In genomic region chr4:111040904-111041303, GRCh38 we compare ENCODE assay signal across 20 cellular contexts.
DNase-seq lines count a peak whose midpoint lies in the region; ATAC-seq and TF ChIP-seq lines count a peak whose summit lies in the region.
"Had no signal": no experiment of that assay in that cellular context is flagged by ENCODE, and none has a peak within 500 bp of the region (broad histone marks: within the 10 kb centered on the region; RNA-seq: fewer than 3 reads in every experiment).

No MANE protein-coding gene starts in this region.

- H4K20me1 ChIP-seq in GM23248 (ENCODE audit: insufficient read depth) = no peaks in the 10 kb centered on the region
- no peaks in the 10 kb centered on the region for H4K20me1 ChIP-seq in mammary epithelial cell (ENCODE audit: insufficient read depth, low read length)
- no peaks in the 10 kb centered on the region for H4K20me1 ChIP-seq in smooth muscle cell (ENCODE audit: low read depth)

- peak; percentile 27 for DNase-seq in GM23248
- DNase-seq in mammary epithelial cell = peak; percentile 48
- DNase-seq in islet precursor cell = peak; percentile 56
- no peak for DNase-seq in smooth muscle cell (lab: John Stamatoyannopoulos, UW; ENCODE audit: unreplicated experiment)
- no peak for DNase-seq in left lung
- DNase-seq in activated gamma-delta T cell (lab: John Stamatoyannopoulos, UW) = no peak
- DNase-seq: BE2C, DMS79, GOT3, IMR-90, MV-4-11, NCI-H1105 treated with DMSO at 0.1 percent for 48 hours, NCI-H2081, NCI-H2171, NCI-H524 treated with DMSO at 0.1 percent for 48 hours, NCI-H82, Peyer's patch had no signal

- no peaks in the 10 kb centered on the region for H3K27me3 ChIP-seq in GM23248 (replicated peaks; ENCODE audit: insufficient read depth)
- H3K27me3 ChIP-seq in mammary epithelial cell (ENCODE audit: insufficient read depth, low read length) = no peaks in the 10 kb centered on the region
- no peaks in the 10 kb centered on the region for H3K27me3 ChIP-seq in smooth muscle cell (ENCODE audit: low read depth)
- no peaks in the 10 kb centered on the region for H3K27me3 ChIP-seq in left lung
- H3K27me3 ChIP-seq: Peyer's patch had no signal

- no peaks in the 10 kb centered on the region for H3K9me2 ChIP-seq in GM23248 (ENCODE audit: insufficient read depth)

- ATAC-seq in HG03175 (IDR thresholded peaks at IDR 0.05; ENCODE audit: unreplicated experiment) (no peak), left lung (no peak)
- ATAC-seq: HCT116 had no signal

- H3K79me2 ChIP-seq in GM23248 (ENCODE audit: insufficient read depth) (no peaks in the 10 kb centered on the region), mammary epithelial cell (ENCODE audit: insufficient read depth, low read length) (no peaks in the 10 kb centered on the region), smooth muscle cell (ENCODE audit: low read depth) (no peaks in the 10 kb centered on the region)

- H3K9me3 ChIP-seq in GM23248 (ENCODE audit: low read depth) = no peaks in the 10 kb centered on the region
- no peaks in the 10 kb centered on the region for H3K9me3 ChIP-seq in mammary epithelial cell (replicated peaks; ENCODE audit: insufficient read depth, low read length)
- no peaks in the 10 kb centered on the region for H3K9me3 ChIP-seq in smooth muscle cell (replicated peaks; ENCODE audit: low read depth)
- H3K9me3 ChIP-seq in left lung = no peaks in the 10 kb centered on the region
- H3K9me3 ChIP-seq: BE2C, Peyer's patch had no signal

- no peak overlapping the region for H3K9ac ChIP-seq in GM23248
- no peak overlapping the region for H3K9ac ChIP-seq in mammary epithelial cell (ENCODE audit: insufficient read depth, low read length)
- no peak overlapping the region for H3K9ac ChIP-seq in smooth muscle cell (ENCODE audit: low read depth)
- H3K9ac ChIP-seq: KMS-11 had no signal

- TF ChIP-seq CTCF in mammary epithelial cell (conservative IDR thresholded peaks at IDR 0.05 in 1 of 2, IDR thresholded peaks at IDR 0.05 in 1 of 2; ENCODE audit: extremely low read depth in 1 of 2, insufficient read depth in 1 of 2, low read depth in 1 of 2, low read length in 2 of 2) = no peak
- no peak for TF ChIP-seq CTCF in smooth muscle cell (IDR thresholded peaks at IDR 0.05; ENCODE audit: borderline replicate concordance, insufficient read depth, poor library complexity, severe bottlenecking)
- no peak for TF ChIP-seq CTCF in left lung (IDR thresholded peaks at IDR 0.05)

- H3K4me3 ChIP-seq in GM23248 (no peak overlapping the region), mammary epithelial cell (replicated peaks in 1 of 3; ENCODE audit: insufficient read depth in 1 of 3, low read depth in 2 of 3, low read length in 3 of 3) (no peak overlapping the region), smooth muscle cell (no peak overlapping the region), left lung (no peak overlapping the region)
- H3K4me3 ChIP-seq: Peyer's patch had no signal

- BruUV-seq in mammary epithelial cell (replicated peaks; lab: Mats Ljungman, UMichigan) = no TSS peak

- dilution Hi-C loops in mammary epithelial cell (cut with HindIII; ENCODE audit: low sequenced_read_pairs) = no loop called here

- in situ Hi-C loops in GM23248 (cut with MboI) = no loop called here
- in situ Hi-C loops in mammary epithelial cell (cut with MboI; ENCODE audit: low sequenced_read_pairs in 2 of 2) = no loop called here

- CTCF ChIA-PET in mammary epithelial cell (lab: Charles Lee; ENCODE audit: low non-redundant PET) = no interaction called here

- H3F3A ChIP-seq in GM23248 (ENCODE audit: insufficient read depth) = no peaks in the 10 kb centered on the region
- H3F3A ChIP-seq in smooth muscle cell (ENCODE audit: low read depth) = peaks cover 6% of the 10 kb centered on the region

- peaks cover 10% of the 10 kb centered on the region for H3K4me1 ChIP-seq in GM23248 (ENCODE audit: insufficient read depth)
- H3K4me1 ChIP-seq in mammary epithelial cell (ENCODE audit: insufficient read depth, low read length) = no peaks in the 10 kb centered on the region
- peaks cover 12% of the 10 kb centered on the region for H3K4me1 ChIP-seq in smooth muscle cell (ENCODE audit: low read depth)
- H3K4me1 ChIP-seq in left lung = no peaks in the 10 kb centered on the region
- H3K4me1 ChIP-seq: BE2C, Peyer's patch had no signal

- H3K36me3 ChIP-seq in GM23248 (ENCODE audit: low read depth) (no peaks in the 10 kb centered on the region), mammary epithelial cell (ENCODE audit: insufficient read depth, low read length) (no peaks in the 10 kb centered on the region), smooth muscle cell (ENCODE audit: low read depth) (no peaks in the 10 kb centered on the region), left lung (no peaks in the 10 kb centered on the region)
- H3K36me3 ChIP-seq: BE2C, Peyer's patch had no signal

- H2AFZ ChIP-seq in GM23248 (peak overlapping the region; percentile 45), mammary epithelial cell (ENCODE audit: low read depth, low read length) (no peak overlapping the region), smooth muscle cell (ENCODE audit: low read depth) (no peak overlapping the region)

- intact Hi-C loops in mammary epithelial cell (cut with micrococcal nuclease) (no loop called here), left lung (cut with DNase I) (no loop called here)

- H3K27ac ChIP-seq in GM23248 = no peak overlapping the region
- H3K27ac ChIP-seq in mammary epithelial cell (ENCODE audit: insufficient read depth, low read depth, low read length) = no peak overlapping the region
- peak overlapping the region; percentile 71 for H3K27ac ChIP-seq in smooth muscle cell (ENCODE audit: low read depth)
- H3K27ac ChIP-seq in left lung = no peak overlapping the region
- H3K27ac ChIP-seq: KMS-11, Peyer's patch had no signal

- H3K4me2 ChIP-seq in GM23248 (ENCODE audit: unreplicated experiment) (peak overlapping the region; percentile 21), mammary epithelial cell (ENCODE audit: insufficient read depth, low read depth, low read length) (no peak overlapping the region), smooth muscle cell (no peak overlapping the region)
- H3K4me2 ChIP-seq: KMS-11 had no signal

Comparison
In these comparisons a context has a peak if more than half of its experiments do, and no peak if none do; other contexts are left out.
1. DNase-seq: peak in GM23248 (single experiment), mammary epithelial cell (single experiment) and islet precursor cell (single experiment); none in smooth muscle cell (single experiment), left lung (0 of 2) and activated gamma-delta T cell (single experiment).